28 cellular contexts compared by ENCODE assay signal in genomic region chr3:53489401-53490130, GRCh38. TPM values are rescaled to one million over a fixed set of nuclear protein-coding genes. Genes with fewer than 3 reads are reported as not detected.
"Had no signal": no experiment of that assay in that cellular context is flagged by ENCODE, and none has a peak within 500 bp of the region (broad histone marks: within the 10 kb centered on the region; RNA-seq: fewer than 3 reads in every experiment).

No MANE protein-coding gene starts in this region.

- H3K27ac ChIP-seq: neutrophil, pancreas, sigmoid colon, testis, vagina had no signal

- H3K4me3 Mint-ChIP-seq: activated CD8-positive, alpha-beta T cell treated with anti-CD3 and anti-CD28 coated beads, Interleukin-2, amount 10 ng/mL, durations not matched to agents 7 days and 5 days; activated T-helper 1 cell treated with anti-CD3 and anti-CD28 coated beads, Interleukin-12 subunit alpha, Interleukin-12 subunit beta, Interleukin-2, Interleukin-4 antibody, amounts not matched to agents 30 ng/mL and 10 ng/mL and 1 ng/mL, durations not matched to agents 14 hours and 24 hours and 36 hours; dendritic cell treated with granulocyte-macrophage colony-stimulating factor and Interleukin-4, amounts not matched to agents 40 ng/mL and 50 ng/mL, for 4 days; mesothelial cell of epicardium; naive thymus-derived CD8-positive, alpha-beta T cell; T-helper 2 cell treated with Interferon-gamma antibody and Interleukin-4, amounts not matched to agents 5 μg/mL and 100 μg/mL, for 36 hours had no signal

- ATAC-seq: activated CD8-positive, alpha-beta T cell treated with anti-CD3 and anti-CD28 coated beads, Interleukin-2, amount 10 ng/mL, durations not matched to agents 7 days and 5 days; activated naive CD4-positive, alpha-beta T cell treated with anti-CD3 and anti-CD28 coated beads, Interleukin-2, amount 50 U/mL, for 72 hours; esophagus mucosa; left ventricle myocardium superior; naive thymus-derived CD8-positive, alpha-beta T cell; pancreas had no signal

- H3K9me3 ChIP-seq: neutrophil, pancreas, sigmoid colon, testis, vagina had no signal

- H3K27me3 ChIP-seq: pancreas, testis, vagina had no signal

- H3K27ac Mint-ChIP-seq: activated CD8-positive, alpha-beta T cell treated with anti-CD3 and anti-CD28 coated beads, Interleukin-2, amount 10 ng/mL, durations not matched to agents 7 days and 5 days; activated naive CD4-positive, alpha-beta T cell treated with anti-CD3 and anti-CD28 coated beads, Interleukin-2, amount 50 U/mL, for 72 hours; activated T-helper 1 cell treated with anti-CD3 and anti-CD28 coated beads, Interleukin-12 subunit alpha, Interleukin-12 subunit beta, Interleukin-2, Interleukin-4 antibody, amounts not matched to agents 30 ng/mL and 10 ng/mL and 1 ng/mL, durations not matched to agents 14 hours and 24 hours and 36 hours; dendritic cell treated with granulocyte-macrophage colony-stimulating factor and Interleukin-4, amounts not matched to agents 40 ng/mL and 50 ng/mL, for 4 days; mesothelial cell of epicardium; T-helper 2 cell treated with Interferon-gamma antibody and Interleukin-4, amounts not matched to agents 5 μg/mL and 100 μg/mL, for 36 hours had no signal

- H3K36me3 Mint-ChIP-seq: activated naive CD4-positive, alpha-beta T cell treated with anti-CD3 and anti-CD28 coated beads, Interleukin-2, amount 50 U/mL, for 72 hours; brain; mesothelial cell of epicardium; naive thymus-derived CD8-positive, alpha-beta T cell had no signal

- H3K4me3 ChIP-seq: pancreas, sigmoid colon, smooth muscle cell, testis, vagina had no signal

- H3K9me3 Mint-ChIP-seq: activated naive CD4-positive, alpha-beta T cell treated with anti-CD3 and anti-CD28 coated beads, Interleukin-2, amount 50 U/mL, for 72 hours; activated T-helper 1 cell treated with anti-CD3 and anti-CD28 coated beads, Interleukin-12 subunit alpha, Interleukin-12 subunit beta, Interleukin-2, Interleukin-4 antibody, amounts not matched to agents 30 ng/mL and 10 ng/mL and 1 ng/mL, durations not matched to agents 14 hours and 24 hours and 36 hours; brain; dendritic cell treated with granulocyte-macrophage colony-stimulating factor and Interleukin-4, amounts not matched to agents 40 ng/mL and 50 ng/mL, for 4 days; mesothelial cell of epicardium; naive thymus-derived CD8-positive, alpha-beta T cell; T-helper 2 cell treated with Interferon-gamma antibody and Interleukin-4, amounts not matched to agents 5 μg/mL and 100 μg/mL, for 36 hours had no signal

- DNase-seq: activated CD4-positive, alpha-beta T cell treated with anti-CD3 and anti-CD28 coated beads for 1 hour; activated CD4-positive, alpha-beta T cell treated with anti-CD3 and anti-CD28 coated beads, Interleukin-2, amount 50 U/mL, for 1 hour; activated CD8-positive, alpha-beta T cell treated with anti-CD3 and anti-CD28 coated beads, Interleukin-2, amount 10 ng/mL, durations not matched to agents 7 days and 5 days; activated gamma-delta T cell; aorta; caudate nucleus; effector CD8-positive, alpha-beta T cell; hypothalamus; left ventricle myocardium superior; mammary epithelial cell; naive thymus-derived CD8-positive, alpha-beta T cell; pancreas; sigmoid colon; stimulated activated CD4-positive, alpha-beta T cell treated with anti-CD3 and anti-CD28 coated beads, Interleukin-15, amount 100 ng/mL, for 24 hours; stimulated activated naive CD4-positive, alpha-beta T cell; testis; trophoblast cell had no signal

- H3K36me3 ChIP-seq: neutrophil, pancreas, sigmoid colon, vagina had no signal

- H3K4me2 ChIP-seq: smooth muscle cell had no signal

RNA-seq across cellular contexts. Expression of gene CACNA1D, which starts 4.8 kb away (rescaled TPM):
- total RNA-seq: endothelial cell of umbilical vein; naive thymus-derived CD8-positive, alpha-beta T cell had no signal
- polyA plus RNA-seq: naive thymus-derived CD8-positive, alpha-beta T cell had no signal
